11 cellular contexts compared by ENCODE assay signal in the genomic region with DNA sequence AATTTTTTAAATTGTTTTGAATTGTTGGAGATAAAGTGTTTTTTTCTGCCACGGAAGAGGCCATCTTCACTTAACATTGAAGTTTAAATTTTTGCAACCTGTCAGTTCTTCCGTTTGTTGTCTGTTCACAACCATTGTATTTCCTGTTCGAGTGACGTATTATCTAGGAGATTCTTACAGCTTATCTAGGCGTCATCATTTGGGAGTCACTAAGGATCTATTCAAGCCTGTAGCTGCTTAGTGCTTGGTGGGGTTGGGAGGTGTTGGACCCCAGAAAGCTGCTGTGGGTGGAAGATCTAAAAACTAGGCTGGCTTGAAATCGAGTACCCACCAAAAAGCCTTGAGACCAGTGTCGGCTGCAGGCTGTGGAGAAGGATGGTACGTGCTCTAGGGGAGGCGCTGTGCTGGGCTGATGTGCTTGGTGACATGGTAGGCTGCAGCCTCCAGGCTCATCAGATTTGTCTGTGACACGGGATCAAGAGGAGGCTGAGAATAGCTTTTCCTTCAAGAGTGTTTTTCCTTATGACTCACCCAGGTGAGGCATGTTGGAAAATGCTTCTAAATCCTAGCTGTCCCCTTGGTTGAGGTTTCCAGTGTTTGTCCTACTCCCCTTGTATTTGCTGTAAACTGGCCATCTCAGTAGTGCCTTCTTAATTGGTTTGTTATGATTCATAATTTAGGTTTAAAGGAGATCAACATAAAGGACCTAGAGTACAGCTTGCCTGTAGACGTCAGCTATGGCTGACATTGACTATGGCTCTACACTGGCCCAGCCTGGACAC. TPM values are rescaled to one million over a fixed set of nuclear protein-coding genes. Genes with fewer than 3 reads are reported as not detected.
DNase-seq lines count a peak whose midpoint lies in the region; ATAC-seq, FAIRE-seq and TF ChIP-seq lines count a peak whose summit lies in the region.
"Had no signal": no experiment of that assay in that cellular context is flagged by ENCODE, and none has a peak within 500 bp of the region (broad histone marks: within the 10 kb centered on the region; RNA-seq: fewer than 3 reads in every experiment).

No MANE protein-coding gene starts in this region.

- H2AFZ ChIP-seq in GM12878 (ENCODE audit: control insufficient read depth, low read depth, low read length): no peak overlapping the region

- no peak overlapping the region for H3K4me2 ChIP-seq in GM12878 (ENCODE audit: control insufficient read depth, insufficient read depth)

- in situ Hi-C loops in GM12878 (cut with MboI): loop anchor here (5.0 kb wide), 1 partner anchor 82 kb away; a partner anchor contains a TSS

- no peak overlapping the region for H3K4me3 ChIP-seq in CD8-positive, alpha-beta T cell (ENCODE audit: low read depth, low read length)
- H3K4me3 ChIP-seq in GM12878: no peak overlapping the region
- H3K4me3 ChIP-seq: heart left ventricle had no signal

- RAD21 ChIA-PET in GM12878 (lab: Charles Lee; ENCODE audit: unreplicated experiment): interaction anchor here (0.7 to 7.4 kb wide), 23 partner anchors 7 to 303 kb away, joined by 3 to 65 read pairs (median 5); a partner anchor contains a TSS

- H3K4me1 ChIP-seq in CD8-positive, alpha-beta T cell (ENCODE audit: insufficient read depth, low read length): no peaks in the 10 kb centered on the region
- H3K4me1 ChIP-seq in GM12878 (ENCODE audit: control insufficient read depth, insufficient read depth, low read length): peaks cover 6% of the 10 kb centered on the region

- peaks cover 29% of the 10 kb centered on the region for H3K36me3 Mint-ChIP-seq in CD8-positive, alpha-beta T cell
- H3K36me3 Mint-ChIP-seq in memory B cell: peaks cover 12% of the 10 kb centered on the region

- CTCF ChIA-PET in CD8-positive, alpha-beta T cell (lab: Charles Lee): interaction anchor here (0.7 to 4.8 kb wide), 36 partner anchors 7 to 303 kb away, joined by 3 to 60 read pairs (median 5); a partner anchor contains a TSS
- CTCF ChIA-PET in GM12878 (lab: Yijun Ruan, JAX): interaction anchor here (0.6 to 13.6 kb wide), 47 partner anchors 8 to 303 kb away, joined by 3 to 255 read pairs (median 6); a partner anchor contains a TSS

- peak overlapping the region; percentile 72 for H3K4me3 Mint-ChIP-seq in CD8-positive, alpha-beta T cell
- H3K4me3 Mint-ChIP-seq in memory B cell: no peak overlapping the region
- H3K4me3 Mint-ChIP-seq: B cell had no signal

- TF ChIP-seq CTCF in CD8-positive, alpha-beta T cell (IDR thresholded peaks at IDR 0.05): no peak
- TF ChIP-seq CTCF in GM12878 (IDR thresholded peaks at IDR 0.05 in 2 of 3, conservative IDR thresholded peaks at IDR 0.05 in 1 of 3; ENCODE audit: control insufficient read depth in 2 of 3, extremely low read depth in 1 of 3, insufficient read depth in 1 of 3, low read depth in 3 of 3, low read length in 3 of 3): no peak

- no peaks in the 10 kb centered on the region for H3K27me3 ChIP-seq in CD8-positive, alpha-beta T cell (ENCODE audit: insufficient read depth, low read length)
- no peaks in the 10 kb centered on the region for H3K27me3 ChIP-seq in GM12878 (replicated peaks in 1 of 2; ENCODE audit: control insufficient read depth in 2 of 2, insufficient read depth in 2 of 2, low read length in 1 of 2)
- H3K27me3 ChIP-seq: heart left ventricle had no signal

- peak in 1 of 7 experiments; percentile 23 for DNase-seq in CD8-positive, alpha-beta T cell
- DNase-seq in NCI-H2029 treated with DMSO at 0.1 percent for 48 hours (lab: John Stamatoyannopoulos, UW) (peak; percentile 62), GM12878 (ENCODE audit: low read depth, low spot score) (no peak), memory B cell (ENCODE audit: low spot score in 2 of 2) (no peak), SW480 (ENCODE audit: low spot score) (no peak), Right ventricle myocardium superior (no peak), NCI-H345 (lab: John Stamatoyannopoulos, UW) (no peak)

- H3K27me3 Mint-ChIP-seq in CD8-positive, alpha-beta T cell (ENCODE audit: low read depth): no peaks in the 10 kb centered on the region
- no peaks in the 10 kb centered on the region for H3K27me3 Mint-ChIP-seq in memory B cell
- H3K27me3 Mint-ChIP-seq: B cell had no signal

- no peaks in the 10 kb centered on the region for H3K9me3 Mint-ChIP-seq in CD8-positive, alpha-beta T cell
- H3K9me3 Mint-ChIP-seq in memory B cell: no peaks in the 10 kb centered on the region

- no peaks in the 10 kb centered on the region for H4K20me1 ChIP-seq in GM12878 (ENCODE audit: control insufficient read depth, insufficient read depth)

- intact Hi-C loops in CD8-positive, alpha-beta T cell (cut with DNase I, micrococcal nuclease): loop anchor here (1.0 to 10.0 kb wide), 8 partner anchors 21 to 299 kb away; a partner anchor contains a TSS
- intact Hi-C loops in GM12878 (cut with micrococcal nuclease; ENCODE audit: unreplicated experiment) (loop anchor here (1.0 kb wide), 3 partner anchors 83 to 141 kb away; a partner anchor contains a TSS), Right ventricle myocardium superior (cut with DNase I) (loop anchor here (2.0 kb wide), 1 partner anchor 83 kb away; a partner anchor contains a TSS)

- peak; percentile 53 for ATAC-seq in CD8-positive, alpha-beta T cell
- ATAC-seq in GM12878 (no peak), memory B cell (ENCODE audit: low read depth) (no peak), HG02798 (IDR thresholded peaks at IDR 0.05; ENCODE audit: poor library complexity, unreplicated experiment) (no peak), Right ventricle myocardium superior (ENCODE audit: poor library complexity) (no peak)

- H3K27ac Mint-ChIP-seq in CD8-positive, alpha-beta T cell: peak overlapping the region; percentile 93
- peak overlapping the region; percentile 41 for H3K27ac Mint-ChIP-seq in memory B cell
- H3K27ac Mint-ChIP-seq: B cell had no signal

- no peak overlapping the region for H3K27ac ChIP-seq in CD8-positive, alpha-beta T cell (ENCODE audit: low read depth, low read length)
- no peak overlapping the region for H3K27ac ChIP-seq in GM12878 (ENCODE audit: control insufficient read depth, insufficient read depth)
- H3K27ac ChIP-seq: heart left ventricle, HL-60 had no signal

- 0 out of 2 replicates have a peak, but pooled peaks have one; percentile 32 for TF ChIP-seq POLR2A in GM12878 (IDR thresholded peaks at IDR 0.05; ENCODE audit: low read depth, low read length)

- SMC1A ChIA-PET in GM12878 (lab: Charles Lee; ENCODE audit: uncharacterized antibody, unreplicated experiment): interaction anchor here (0.7 to 12.7 kb wide), 28 partner anchors 9 to 162 kb away, joined by 3 to 161 read pairs (median 5); a partner anchor contains a TSS

- H3K9me3 ChIP-seq in CD8-positive, alpha-beta T cell (ENCODE audit: low read length): no peaks in the 10 kb centered on the region
- H3K9me3 ChIP-seq in GM12878 (replicated peaks; ENCODE audit: control insufficient read depth, insufficient read depth, low read length): no peaks in the 10 kb centered on the region
- H3K9me3 ChIP-seq: heart left ventricle had no signal

- H3K36me3 ChIP-seq in CD8-positive, alpha-beta T cell (ENCODE audit: insufficient read depth, low read length): peaks cover 5% of the 10 kb centered on the region
- H3K36me3 ChIP-seq in GM12878 (ENCODE audit: control insufficient read depth in 2 of 2, insufficient read depth in 2 of 2, low read length in 1 of 2): peaks cover 7 to 16% of the 10 kb centered on the region in 2 experiments

- 90% methylated on average over 11 of the region's 11 CpGs for WGBS in GM12878 (ENCODE audit: insufficient coverage, insufficient replicate concordance, low lambda C conversion rate, missing lambda C conversion rate)

- H3K79me2 ChIP-seq in GM12878 (ENCODE audit: control insufficient read depth, insufficient read depth, low read length): no peaks in the 10 kb centered on the region; the same call in none of the 2 replicates

- FAIRE-seq in GM12878 (lab: Jason Lieb, UNC): no peak

- no peak for TF ChIP-seq RAD21 in GM12878 (IDR thresholded peaks at IDR 0.05; ENCODE audit: insufficient read depth, low read depth, low read length)

- BruUV-seq in GM12878 (replicated peaks; lab: Mats Ljungman, UMichigan): no TSS peak

- POLR2A ChIA-PET in CD8-positive, alpha-beta T cell (lab: Charles Lee): interaction anchor here (1.2 to 2.0 kb wide), 5 partner anchors 16 to 84 kb away, joined by 3 to 13 read pairs (median 9); a partner anchor contains a TSS
- POLR2A ChIA-PET in GM12878 (lab: Charles Lee): interaction anchor here (0.5 to 1.3 kb wide), 5 partner anchors 81 to 233 kb away, joined by 3 to 5 read pairs (median 4); no protein-coding TSS in a partner anchor

- no peak overlapping the region for H3K9ac ChIP-seq in GM12878 (ENCODE audit: control insufficient read depth, insufficient read depth, low read length)

- no peak for TF ChIP-seq EP300 in GM12878 (IDR thresholded peaks at IDR 0.05; ENCODE audit: borderline replicate concordance in 1 of 2, control insufficient read depth in 1 of 2, low read depth in 2 of 2, low read length in 2 of 2)

- peaks cover 20% of the 10 kb centered on the region for H3K4me1 Mint-ChIP-seq in CD8-positive, alpha-beta T cell (ENCODE audit: low read depth)
- peaks cover 12% of the 10 kb centered on the region for H3K4me1 Mint-ChIP-seq in memory B cell

TF ChIP-seq in GM12878, 131 proteins besides CTCF, POLR2A, EP300 and RAD21:
- no peak for TF ChIP-seq HCFC1 (IDR thresholded peaks at IDR 0.05; ENCODE audit: low read length)

RNA-seq across cellular contexts. Expression of a gene that starts 57.8 kb away (rescaled TPM):
- 10 to 100 TPM; 30.9 to 32.7 TPM for total RNA-seq in CD8-positive, alpha-beta T cell
- 15.0 and 16.2 TPM in 2 replicates for total RNA-seq in GM12878 (2013; cell fraction: nucleolus; rRNA removed)
- total RNA-seq in GM12878 (2014; rRNA removed): 6.3 and 7.3 TPM in 2 replicates
- 5.5 TPM in 2 replicates for total RNA-seq in GM12878 (2014; rRNA removed; fragmentation: Illumina TruSeq; extraction: Trizol)
- total RNA-seq in GM12878 (2021): 4.3 and 4.5 TPM in 2 replicates
- 3.6 TPM for polyA plus RNA-seq in GM12878 (2011; ENCODE audit: low read depth)
- polyA plus RNA-seq in GM12878 (2011; rRNA removed): 5.6 and 7.4 TPM in 2 replicates
- polyA plus RNA-seq in GM12878 (2011; cell fraction: cytosol; rRNA removed): 2.7 and 3.0 TPM in 2 replicates
- polyA plus RNA-seq in GM12878 (2011; cell fraction: nucleus; rRNA removed): 8.6 and 8.7 TPM in 2 replicates
- 4.1 and 4.6 TPM in 2 replicates for polyA plus RNA-seq in GM12878 (2012)
- 5.9 and 6.6 TPM in 2 replicates for polyA plus RNA-seq in GM12878 (2014; fragmentation: Illumina TruSeq; extraction: Trizol)
- polyA plus RNA-seq in GM12878 (2014; fragmentation: Nextera tagmentation; extraction: Ambion mirVana): 1 to 10 TPM; 1.1 to 1.4 TPM
- polyA plus RNA-seq in GM12878 (2014; rRNA removed): 6.4 TPM in 2 replicates
- 1 to 10 TPM; 1.8 to 2.1 TPM for polyA plus RNA-seq in GM12878 (2016; fragmentation: Nextera tagmentation; extraction: Ambion mirVana)
- 3.7 and 4.1 TPM in 2 replicates for polyA minus RNA-seq in GM12878 (2011; rRNA and poly(A)+ RNA removed)
- polyA minus RNA-seq in GM12878 (2011; cell fraction: cytosol; rRNA and poly(A)+ RNA removed): 1.6 and 1.7 TPM in 2 replicates
- 2.7 and 4.0 TPM in 2 replicates for polyA minus RNA-seq in GM12878 (2011; cell fraction: nucleus; rRNA and poly(A)+ RNA removed)
- total RNA-seq in Right ventricle myocardium superior: 12.3 TPM
